ENCODE assay signal across 8 cellular contexts in genomic region chr9:133993635-133994253, GRCh38. TPM values are rescaled to one million over a fixed set of nuclear protein-coding genes. Genes with fewer than 3 reads are reported as not detected.
DNase-seq lines count a peak whose midpoint lies in the region; ATAC-seq and TF ChIP-seq lines count a peak whose summit lies in the region.

No MANE protein-coding gene starts in this region.

- H3K18ac ChIP-seq in mesendoderm (ENCODE audit: low read length) = no peak overlapping the region

- no peak overlapping the region for H4K8ac ChIP-seq in mesendoderm (ENCODE audit: low read depth, low read length)

- no peak overlapping the region for H2AK5ac ChIP-seq in mesendoderm (ENCODE audit: low read length)

- H3K27ac ChIP-seq in heart right ventricle (peak overlapping the region in 8 of 10 donors; percentile 34 to 97 (median 96)), body of pancreas (peak overlapping the region in 3 of 4 donors; percentile 86 to 97 (median 91)), mesendoderm (ENCODE audit: low read depth, low read length) (no peak overlapping the region), upper lobe of right lung (no peak overlapping the region)

- H3K27me3 ChIP-seq in heart right ventricle (peaks cover 0 to 17% (median 3%) of the 10 kb centered on the region in 7 donors), body of pancreas (no peaks in the 10 kb centered on the region), mesendoderm (ENCODE audit: insufficient read depth, low read length, poor library complexity) (no peaks in the 10 kb centered on the region), upper lobe of right lung (no peaks in the 10 kb centered on the region)

- H3K9ac ChIP-seq in mesendoderm (ENCODE audit: low read length) = peak overlapping the region; percentile 89

- H3K4me1 ChIP-seq in heart right ventricle (peaks cover 8 to 34% (median 23%) of the 10 kb centered on the region in 9 donors), body of pancreas (peaks cover 40% of the 10 kb centered on the region), mesendoderm (ENCODE audit: control insufficient read depth, low read depth, low read length) (no peaks in the 10 kb centered on the region), upper lobe of right lung (peaks cover 26% of the 10 kb centered on the region)

- H3K23ac ChIP-seq in mesendoderm (ENCODE audit: low read length) = no peak overlapping the region

- no peaks in the 10 kb centered on the region for H3K36me3 ChIP-seq in heart right ventricle
- no peaks in the 10 kb centered on the region for H3K36me3 ChIP-seq in body of pancreas (replicated peaks in 1 of 2; ENCODE audit: insufficient read depth in 1 of 2, low read depth in 2 of 2)
- no peaks in the 10 kb centered on the region for H3K36me3 ChIP-seq in mesendoderm (ENCODE audit: control insufficient read depth, insufficient read depth, low read length)
- no peaks in the 10 kb centered on the region for H3K36me3 ChIP-seq in upper lobe of right lung

- ATAC-seq in heart right ventricle (peak in 1 of 8 donors; percentile 5), body of pancreas (no peak), upper lobe of right lung (no peak), GM21526 (IDR thresholded peaks at IDR 0.05; ENCODE audit: low FRiP score, unreplicated experiment) (no peak), GM19463 (IDR thresholded peaks at IDR 0.05; ENCODE audit: unreplicated experiment) (no peak)

- TF ChIP-seq POLR2A in body of pancreas (IDR thresholded peaks at IDR 0.05) = no peak

- no peak overlapping the region for H3K4ac ChIP-seq in mesendoderm (ENCODE audit: low read depth, low read length)

- H3K4me2 ChIP-seq in mesendoderm (ENCODE audit: low read length) = no peak overlapping the region

- peaks cover 8% of the 10 kb centered on the region for H3K79me2 ChIP-seq in mesendoderm (ENCODE audit: control insufficient read depth, insufficient read depth, low read length)

- no peak for TF ChIP-seq CTCF in heart right ventricle (IDR thresholded peaks at IDR 0.05)
- no peak for TF ChIP-seq CTCF in body of pancreas (IDR thresholded peaks at IDR 0.05)
- TF ChIP-seq CTCF in upper lobe of right lung (IDR thresholded peaks at IDR 0.05) = no peak

- no peak overlapping the region for H4K5ac ChIP-seq in mesendoderm (ENCODE audit: low read length)

- no peak for DNase-seq in heart right ventricle
- no peak for DNase-seq in cardiac septum (ENCODE audit: low spot score)
- DNase-seq in body of pancreas = no peak
- DNase-seq in mesendoderm = no peak
- no peak for DNase-seq in upper lobe of right lung
- DNase-seq in iPS-NIHi11 (ENCODE audit: low spot score) = no peak

- H3K79me1 ChIP-seq in mesendoderm (ENCODE audit: low read length) = peaks cover 6% of the 10 kb centered on the region

- no peaks in the 10 kb centered on the region for H3K9me3 ChIP-seq in heart right ventricle
- H3K9me3 ChIP-seq in body of pancreas = no peaks in the 10 kb centered on the region
- H3K9me3 ChIP-seq in upper lobe of right lung = no peaks in the 10 kb centered on the region

- H3K56ac ChIP-seq in mesendoderm (ENCODE audit: low read length) = peak overlapping the region; percentile 96

- WGBS in heart right ventricle, 2 donors = 65 to 69% methylated on average over 16 of the region's 16 CpGs
- 67 to 79% methylated on average over 2 to 16 of the region's 16 CpGs for WGBS in body of pancreas, 2 donors
- no CpG with 5 or more reads among the region's 16 CpGs for WGBS in mesendoderm (ENCODE audit: extremely low coverage, insufficient coverage, low lambda C conversion rate)

- peak overlapping the region in 9 of 10 donors; percentile 60 to 82 (median 75) for H3K4me3 ChIP-seq in heart right ventricle
- H3K4me3 ChIP-seq in body of pancreas = no peak overlapping the region
- no peak overlapping the region for H3K4me3 ChIP-seq in mesendoderm (ENCODE audit: low read length)
- peak overlapping the region; percentile 77 for H3K4me3 ChIP-seq in upper lobe of right lung

- no peak overlapping the region for H2BK120ac ChIP-seq in mesendoderm (ENCODE audit: low read depth, low read length)

- intact Hi-C loops in heart right ventricle (cut with DNase I) = loop anchor here in 9 of 10 donors (1.0 to 2.0 kb wide), 3 partner anchors 200 to 211 kb away; no protein-coding TSS in a partner anchor
- intact Hi-C loops in cardiac septum (cut with DNase I) = loop anchor here (1.0 to 5.0 kb wide), 2 partner anchors 76 to 200 kb away; no protein-coding TSS in a partner anchor
- intact Hi-C loops in body of pancreas (cut with DNase I) = no loop called here
- intact Hi-C loops in upper lobe of right lung (cut with DNase I) = no loop called here

- no peak overlapping the region for H2BK15ac ChIP-seq in mesendoderm (replicated peaks; ENCODE audit: low read depth)

- H2BK5ac ChIP-seq in mesendoderm (ENCODE audit: low read length) = no peak overlapping the region

RNA-seq across cellular contexts. Expression of gene VAV2, which starts 1.6 kb away (rescaled TPM):
- total RNA-seq in heart right ventricle (1 to 10 TPM; 2.9 to 7.1 (median 5.0) TPM), cardiac septum (8.1 TPM), body of pancreas (10 to 100 TPM; 31.6 to 32.3 TPM), upper lobe of right lung (34.6 TPM)
- polyA plus RNA-seq in heart right ventricle = 1 to 10 TPM; 4.3 to 5.7 TPM
- 12.2 TPM for polyA plus RNA-seq in mesendoderm (2013, experiment 1 of 2)
- 12.3 TPM for polyA plus RNA-seq in mesendoderm (2013, experiment 2 of 2)

RNA-seq across cellular contexts. Expression of gene BRD3OS, which starts 31.5 kb away (rescaled TPM):
- total RNA-seq in heart right ventricle (10 to 100 TPM in 2 of 10 donors, 1 to 10 TPM in 8; 4.1 to 11.6 (median 7.8) TPM), cardiac septum (9.0 TPM), body of pancreas (1 to 10 TPM; 7.3 to 9.6 TPM), upper lobe of right lung (10.7 TPM)
- 1 to 10 TPM; 4.8 to 6.7 TPM for polyA plus RNA-seq in heart right ventricle
- polyA plus RNA-seq in mesendoderm (2013, experiment 1 of 2) = 11.4 TPM
- 11.5 TPM for polyA plus RNA-seq in mesendoderm (2013, experiment 2 of 2)

Comparison
In these comparisons a context has a peak if more than half of its experiments do, and no peak if none do; other contexts are left out.
1. H3K27ac ChIP-seq: peak in heart right ventricle (8 of 10) and body of pancreas (3 of 4); none in mesendoderm (single experiment) and upper lobe of right lung (single experiment).
2. H3K4me3 ChIP-seq: peak in heart right ventricle (9 of 10) and upper lobe of right lung (single experiment); none in body of pancreas (0 of 2) and mesendoderm (single experiment).
3. intact Hi-C loops: an anchor here in heart right ventricle (1.0 to 2.0 kb wide) and cardiac septum (1.0 to 5.0 kb wide); none called in body of pancreas and upper lobe of right lung.